In genomic region chr11:44630511-44631210, GRCh38 we compare ENCODE assay signal across 22 cellular contexts.
A peak's percentile ranks its signal among the peaks of the same experiment; 100 is the strongest.
DNase-seq lines count a peak whose midpoint lies in the region; ATAC-seq and TF ChIP-seq lines count a peak whose summit lies in the region.
"Had no signal": no experiment of that assay in that cellular context is flagged by ENCODE, and none has a peak within 500 bp of the region (broad histone marks: within the 10 kb centered on the region; RNA-seq: fewer than 3 reads in every experiment).

No MANE protein-coding gene starts in this region.

- H3K36me3 ChIP-seq in left lung: no peaks in the 10 kb centered on the region
- H3K36me3 ChIP-seq: brain microvascular endothelial cell, neural progenitor cell had no signal

- no peak overlapping the region for H3K4me3 ChIP-seq in left lung
- H3K4me3 ChIP-seq: neural progenitor cell had no signal

- no peak for TF ChIP-seq CTCF in left lung (IDR thresholded peaks at IDR 0.05)

- H3K27me3 ChIP-seq in left lung: peaks cover 0 to 22% of the 10 kb centered on the region in 2 donors
- H3K27me3 ChIP-seq: neural progenitor cell had no signal

- peaks cover 9 to 42% of the 10 kb centered on the region in 2 donors for H3K4me1 ChIP-seq in left lung

- peak; percentile 20 for DNase-seq in Right ventricle myocardium superior
- DNase-seq in Right ventricle myocardium inferior (ENCODE audit: missing footprints): no peak
- peak; percentile 1 to 31 for DNase-seq in activated naive CD4-positive, alpha-beta T cell treated with anti-CD3 and anti-CD28 coated beads, Interleukin-2, amount 50 U/mL, for 72 hours (ENCODE audit: low spot score in 2 of 2)
- DNase-seq in mucosa of gallbladder (ENCODE audit: low spot score): peak; percentile 7
- DNase-seq in ureter (ENCODE audit: low spot score): peak; percentile 27
- no peak for DNase-seq in NCI-H146 (lab: John Stamatoyannopoulos, UW)
- DNase-seq in left lung: no peak
- DNase-seq: activated naive CD8-positive, alpha-beta T cell treated with anti-CD3 and anti-CD28 coated beads for 36 hours; brain microvascular endothelial cell; dermis blood vessel endothelial cell; foreskin melanocyte; HCEC 1CT; KBM-7; left cardiac atrium; MV-4-11; NCI-H2081; NCI-H524; stimulated activated naive CD8-positive, alpha-beta T cell treated with anti-CD3 and anti-CD28 coated beads, Interleukin-15, amount 100 ng/mL, for 72 hours had no signal

- H3K27ac ChIP-seq in left lung: no peak overlapping the region
- H3K27ac ChIP-seq: brain microvascular endothelial cell, epithelial cell of prostate, neural progenitor cell had no signal

- H3K36me3 Mint-ChIP-seq in activated naive CD4-positive, alpha-beta T cell treated with anti-CD3 and anti-CD28 coated beads, Interleukin-2, amount 50 U/mL, for 72 hours: no peaks in the 10 kb centered on the region
- H3K36me3 Mint-ChIP-seq: activated naive CD8-positive, alpha-beta T cell treated with anti-CD3 and anti-CD28 coated beads for 36 hours had no signal

- H3K9me3 ChIP-seq in left lung: no peaks in the 10 kb centered on the region

- intact Hi-C loops in Right ventricle myocardium superior (cut with DNase I): no loop called here
- intact Hi-C loops in Right ventricle myocardium inferior (cut with DNase I): no loop called here
- intact Hi-C loops in left lung (cut with DNase I): no loop called here

- H3K27ac Mint-ChIP-seq in activated naive CD4-positive, alpha-beta T cell treated with anti-CD3 and anti-CD28 coated beads, Interleukin-2, amount 50 U/mL, for 72 hours: peak overlapping the region in 1 of 2 donors; percentile 77
- H3K27ac Mint-ChIP-seq: activated naive CD8-positive, alpha-beta T cell treated with anti-CD3 and anti-CD28 coated beads for 36 hours; T-cell had no signal

- no peaks in the 10 kb centered on the region for H3K9me3 Mint-ChIP-seq in activated naive CD4-positive, alpha-beta T cell treated with anti-CD3 and anti-CD28 coated beads, Interleukin-2, amount 50 U/mL, for 72 hours
- H3K9me3 Mint-ChIP-seq: T-cell had no signal

- no peak for ATAC-seq in Right ventricle myocardium superior (ENCODE audit: poor library complexity)
- ATAC-seq in Right ventricle myocardium inferior: no peak
- ATAC-seq in activated naive CD4-positive, alpha-beta T cell treated with anti-CD3 and anti-CD28 coated beads, Interleukin-2, amount 50 U/mL, for 72 hours: no peak
- no peak for ATAC-seq in GM21529 (IDR thresholded peaks at IDR 0.05; ENCODE audit: unreplicated experiment)
- no peak for ATAC-seq in left lung
- ATAC-seq: left cardiac atrium; stimulated activated naive CD8-positive, alpha-beta T cell treated with anti-CD3 and anti-CD28 coated beads, Interleukin-15, amount 100 ng/mL, for 72 hours; T-cell had no signal

Comparison
In these comparisons a context has a peak if more than half of its experiments do, and no peak if none do; other contexts are left out.
1. DNase-seq: peak in Right ventricle myocardium superior (single experiment), activated naive CD4-positive, alpha-beta T cell treated with anti-CD3 and anti-CD28 coated beads, Interleukin-2, amount 50 U/mL, for 72 hours (2 of 2), mucosa of gallbladder (single experiment) and ureter (single experiment); none in Right ventricle myocardium inferior (single experiment), NCI-H146 (single experiment) and left lung (0 of 2).